Comparison of ENCODE assay signal across 11 cellular contexts in the genomic region with DNA sequence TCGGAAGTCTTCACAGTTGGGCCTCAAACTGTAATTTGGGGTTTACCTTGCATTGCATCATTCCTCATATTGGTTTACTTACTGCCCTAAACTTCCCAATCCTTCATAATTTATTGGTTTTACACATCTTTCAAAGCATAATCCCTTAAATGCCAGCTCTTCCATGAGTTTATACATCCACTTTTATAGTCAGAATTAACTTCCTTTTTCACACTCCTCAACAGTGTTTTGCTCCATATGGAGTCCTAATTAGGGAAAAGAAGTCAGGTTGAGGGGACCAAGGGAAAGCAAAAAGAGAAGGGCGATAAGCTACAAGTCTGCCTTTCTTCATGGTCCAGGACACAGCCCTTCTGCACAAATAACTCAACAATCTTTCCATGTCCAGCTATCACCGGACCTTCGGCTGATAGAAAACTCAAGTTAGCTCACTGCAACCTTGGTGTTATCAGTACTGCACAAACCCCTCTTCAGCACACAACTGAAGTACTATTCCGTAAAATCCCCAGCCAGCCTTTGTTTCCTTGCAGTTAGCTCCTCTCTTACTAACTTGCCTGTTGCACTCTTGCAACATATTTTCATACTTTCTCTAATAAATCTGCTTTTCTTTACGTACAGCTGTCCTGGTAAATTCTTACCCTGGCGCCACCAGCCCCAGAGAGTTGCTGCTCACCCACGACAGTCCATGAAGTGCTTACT. TPM values are rescaled to one million over a fixed set of nuclear protein-coding genes. Genes with fewer than 3 reads are reported as not detected.
DNase-seq lines count a peak whose midpoint lies in the region; ATAC-seq lines count a peak whose summit lies in the region.
"Had no signal": no experiment of that assay in that cellular context is flagged by ENCODE, and none has a peak within 500 bp of the region (broad histone marks: within the 10 kb centered on the region; RNA-seq: fewer than 3 reads in every experiment).

No MANE protein-coding gene starts in this region.

- H2BK12ac ChIP-seq in trophoblast cell (ENCODE audit: low read length), result no peak overlapping the region

- H2BK5ac ChIP-seq in trophoblast cell (ENCODE audit: low read depth, low read length, poor library complexity), result no peak overlapping the region

- H4K91ac ChIP-seq in trophoblast cell (ENCODE audit: low read depth, low read length), result no peak overlapping the region

- H3K27me3 ChIP-seq in trophoblast cell (ENCODE audit: insufficient read depth, low read length), result no peaks in the 10 kb centered on the region
- H3K27me3 ChIP-seq: brain microvascular endothelial cell had no signal

- no peak overlapping the region for H3K14ac ChIP-seq in trophoblast cell (ENCODE audit: low read length)

- H4K12ac ChIP-seq in trophoblast cell (ENCODE audit: low read depth, low read length), result no peak overlapping the region

- CTCF ChIA-PET in activated CD4-positive, alpha-beta T cell treated with anti-CD3 and anti-CD28 coated beads, Interleukin-2, amount 10 ng/mL, durations not matched to agents 7 days and 5 days (lab: Charles Lee), result interaction anchor here (1.2 kb wide), 1 partner anchor 13 kb away, joined by 3 read pairs; no protein-coding TSS in a partner anchor

- H3K9me3 ChIP-seq in trophoblast cell (ENCODE audit: insufficient read depth, low read depth, low read length), result no peaks in the 10 kb centered on the region

- H3K23ac ChIP-seq in trophoblast cell (ENCODE audit: low read length), result no peak overlapping the region

- H4K8ac ChIP-seq in trophoblast cell (ENCODE audit: low read depth, low read length), result no peak overlapping the region

- H3K79me1 ChIP-seq in trophoblast cell (ENCODE audit: low read length), result no peaks in the 10 kb centered on the region

- H2AK5ac ChIP-seq in trophoblast cell (ENCODE audit: low read length), result no peak overlapping the region

- WGBS in trophoblast cell (ENCODE audit: extremely low coverage, insufficient coverage, insufficient read length), result no CpG with 5 or more reads among the region's 8 CpGs

- no peak overlapping the region for H2BK120ac ChIP-seq in trophoblast cell (ENCODE audit: insufficient read depth, low read length, poor library complexity)

- peak overlapping the region; percentile 64 for H3K27ac Mint-ChIP-seq in activated T-cell treated with anti-CD3 and anti-CD28 coated beads, Interleukin-2, amount 50 U/mL, for 24 hours
- peak overlapping the region; percentile 64 for H3K27ac Mint-ChIP-seq in activated naive CD8-positive, alpha-beta T cell treated with anti-CD3 and anti-CD28 coated beads, Interleukin-2, amount 50 U/mL, for 24 hours
- no peak overlapping the region for H3K27ac Mint-ChIP-seq in activated CD4-positive, alpha-beta T cell treated with anti-CD3 and anti-CD28 coated beads, Interleukin-2, amount 10 ng/mL, durations not matched to agents 7 days and 5 days

- H3K4me1 Mint-ChIP-seq in activated T-cell treated with anti-CD3 and anti-CD28 coated beads, Interleukin-2, amount 50 U/mL, for 24 hours (ENCODE audit: low read depth), result peaks cover 40% of the 10 kb centered on the region
- peaks cover 31% of the 10 kb centered on the region for H3K4me1 Mint-ChIP-seq in activated naive CD8-positive, alpha-beta T cell treated with anti-CD3 and anti-CD28 coated beads, Interleukin-2, amount 50 U/mL, for 24 hours
- peaks cover 30% of the 10 kb centered on the region for H3K4me1 Mint-ChIP-seq in activated CD4-positive, alpha-beta T cell treated with anti-CD3 and anti-CD28 coated beads, Interleukin-2, amount 10 ng/mL, durations not matched to agents 7 days and 5 days

- H3K18ac ChIP-seq in trophoblast cell (ENCODE audit: low read length), result no peak overlapping the region

- peak overlapping the region; percentile 68 for H3K4me3 Mint-ChIP-seq in activated T-cell treated with anti-CD3 and anti-CD28 coated beads, Interleukin-2, amount 50 U/mL, for 24 hours
- H3K4me3 Mint-ChIP-seq in activated naive CD8-positive, alpha-beta T cell treated with anti-CD3 and anti-CD28 coated beads, Interleukin-2, amount 50 U/mL, for 24 hours, result peak overlapping the region; percentile 99
- H3K4me3 Mint-ChIP-seq in activated CD4-positive, alpha-beta T cell treated with anti-CD3 and anti-CD28 coated beads, Interleukin-2, amount 10 ng/mL, durations not matched to agents 7 days and 5 days, result no peak overlapping the region

- peaks cover 63% of the 10 kb centered on the region for H3K36me3 Mint-ChIP-seq in activated T-cell treated with anti-CD3 and anti-CD28 coated beads, Interleukin-2, amount 50 U/mL, for 24 hours (ENCODE audit: low read depth)
- peaks cover 38% of the 10 kb centered on the region for H3K36me3 Mint-ChIP-seq in activated naive CD8-positive, alpha-beta T cell treated with anti-CD3 and anti-CD28 coated beads, Interleukin-2, amount 50 U/mL, for 24 hours (ENCODE audit: low read depth)
- peaks cover 23% of the 10 kb centered on the region for H3K36me3 Mint-ChIP-seq in activated CD4-positive, alpha-beta T cell treated with anti-CD3 and anti-CD28 coated beads, Interleukin-2, amount 10 ng/mL, durations not matched to agents 7 days and 5 days (ENCODE audit: low read depth)

- H3K4me3 ChIP-seq in trophoblast cell (ENCODE audit: low read depth, low read length), result no peak overlapping the region
- H3K4me3 ChIP-seq: smooth muscle cell had no signal

- peaks cover 3% of the 10 kb centered on the region for H3K27me3 Mint-ChIP-seq in activated T-cell treated with anti-CD3 and anti-CD28 coated beads, Interleukin-2, amount 50 U/mL, for 24 hours
- peaks cover 6% of the 10 kb centered on the region for H3K27me3 Mint-ChIP-seq in activated naive CD8-positive, alpha-beta T cell treated with anti-CD3 and anti-CD28 coated beads, Interleukin-2, amount 50 U/mL, for 24 hours
- peaks cover 3% of the 10 kb centered on the region for H3K27me3 Mint-ChIP-seq in activated CD4-positive, alpha-beta T cell treated with anti-CD3 and anti-CD28 coated beads, Interleukin-2, amount 10 ng/mL, durations not matched to agents 7 days and 5 days

- H3K4ac ChIP-seq in trophoblast cell (ENCODE audit: low read depth, low read length), result peak overlapping the region; percentile 89

- no peak for DNase-seq in activated T-cell treated with anti-CD3 and anti-CD28 coated beads, Interleukin-2, amount 50 U/mL, for 24 hours
- DNase-seq in activated T-cell treated with anti-CD3 and anti-CD28 coated beads, Interleukin-2, amount 50 U/mL, for 48 hours, result no peak
- peak; percentile 66 for DNase-seq in NOMO-1 treated with DMSO at 0.1 percent for 48 hours (lab: John Stamatoyannopoulos, UW; ENCODE audit: unreplicated experiment)
- DNase-seq in activated naive CD8-positive, alpha-beta T cell treated with anti-CD3 and anti-CD28 coated beads, Interleukin-2, amount 50 U/mL, for 24 hours, result no peak
- no peak for DNase-seq in trophoblast cell
- DNase-seq in DMS153 treated with DMSO at 0.1 percent for 48 hours (lab: John Stamatoyannopoulos, UW; ENCODE audit: unreplicated experiment), result no peak
- no peak for DNase-seq in NCI-H146 (lab: John Stamatoyannopoulos, UW)
- DNase-seq in activated CD4-positive, alpha-beta T cell treated with anti-CD3 and anti-CD28 coated beads, Interleukin-2, amount 10 ng/mL, durations not matched to agents 7 days and 5 days, result no peak
- DNase-seq: brain microvascular endothelial cell, NCI-H446 had no signal

- ATAC-seq in activated naive CD8-positive, alpha-beta T cell treated with anti-CD3 and anti-CD28 coated beads, Interleukin-2, amount 50 U/mL, for 24 hours, result no peak

- POLR2A ChIA-PET in activated CD4-positive, alpha-beta T cell treated with anti-CD3 and anti-CD28 coated beads, Interleukin-2, amount 10 ng/mL, durations not matched to agents 7 days and 5 days (lab: Charles Lee), result no interaction called here

- no peak overlapping the region for H2AFZ ChIP-seq in trophoblast cell (ENCODE audit: insufficient read depth, low read length, poor library complexity)

- no peak overlapping the region for H3K27ac ChIP-seq in trophoblast cell (ENCODE audit: low read depth, low read length)
- H3K27ac ChIP-seq: brain microvascular endothelial cell had no signal

- peaks cover 6% of the 10 kb centered on the region for H3K79me2 ChIP-seq in trophoblast cell (ENCODE audit: control insufficient read depth, insufficient read depth, low read length, poor library complexity)

- peaks cover 3 to 5% of the 10 kb centered on the region in 2 experiments for H3K4me1 ChIP-seq in trophoblast cell (ENCODE audit: control insufficient read depth in 1 of 2, insufficient read depth in 2 of 2, low read length in 2 of 2)

- H3K4me2 ChIP-seq in trophoblast cell (ENCODE audit: low read length), result no peak overlapping the region
- H3K4me2 ChIP-seq: smooth muscle cell had no signal

- no peak overlapping the region for H3K9ac ChIP-seq in trophoblast cell (ENCODE audit: low read length)

- peaks cover 4% of the 10 kb centered on the region in 2 experiments for H3K36me3 ChIP-seq in trophoblast cell (ENCODE audit: control insufficient read depth in 1 of 2, insufficient read depth in 2 of 2, low read length in 2 of 2)

- H3K9me3 Mint-ChIP-seq in activated T-cell treated with anti-CD3 and anti-CD28 coated beads, Interleukin-2, amount 50 U/mL, for 24 hours, result no peaks in the 10 kb centered on the region
- no peaks in the 10 kb centered on the region for H3K9me3 Mint-ChIP-seq in activated naive CD8-positive, alpha-beta T cell treated with anti-CD3 and anti-CD28 coated beads, Interleukin-2, amount 50 U/mL, for 24 hours
- no peaks in the 10 kb centered on the region for H3K9me3 Mint-ChIP-seq in activated CD4-positive, alpha-beta T cell treated with anti-CD3 and anti-CD28 coated beads, Interleukin-2, amount 10 ng/mL, durations not matched to agents 7 days and 5 days

RNA-seq across cellular contexts. Expression of gene EEF1E1, which starts 2.0 kb away (rescaled TPM):
- 26.6 and 26.8 TPM in 2 replicates for polyA plus RNA-seq in trophoblast cell (2013)
- 10 to 100 TPM; 36.1 to 37.8 TPM for total RNA-seq in activated CD4-positive, alpha-beta T cell treated with anti-CD3 and anti-CD28 coated beads, Interleukin-2, amount 10 ng/mL, durations not matched to agents 7 days and 5 days

RNA-seq across cellular contexts. Expression of gene BLOC1S5, which starts 36.1 kb away (rescaled TPM):
- 8.7 and 9.6 TPM in 2 replicates for polyA plus RNA-seq in trophoblast cell (2013)
- 10 to 100 TPM; 21.8 to 23.9 TPM for total RNA-seq in activated CD4-positive, alpha-beta T cell treated with anti-CD3 and anti-CD28 coated beads, Interleukin-2, amount 10 ng/mL, durations not matched to agents 7 days and 5 days
